In genomic region chr4:68466185-68466584, GRCh38 we compare ENCODE assay signal across 19 cellular contexts. TPM values are rescaled to one million over a fixed set of nuclear protein-coding genes. Genes with fewer than 3 reads are reported as not detected.
DNase-seq lines count a peak whose midpoint lies in the region; ATAC-seq and TF ChIP-seq lines count a peak whose summit lies in the region.
"Had no signal": no experiment of that assay in that cellular context is flagged by ENCODE, and none has a peak within 500 bp of the region (broad histone marks: within the 10 kb centered on the region; RNA-seq: fewer than 3 reads in every experiment).

No MANE protein-coding gene starts in this region.

- no peak for TF ChIP-seq CTCF in epithelial cell of proximal tubule (conservative IDR thresholded peaks at IDR 0.05; ENCODE audit: low read depth, low read length)
- TF ChIP-seq CTCF in retinal pigment epithelial cell (conservative IDR thresholded peaks at IDR 0.05; ENCODE audit: low read depth, low read length): no peak
- no peak for TF ChIP-seq CTCF in gastroesophageal sphincter (IDR thresholded peaks at IDR 0.05)

- H3K9me3 ChIP-seq in gastroesophageal sphincter: no peaks in the 10 kb centered on the region
- H3K9me3 ChIP-seq: esophagus muscularis mucosa, testis had no signal

- H3K36me3 ChIP-seq in gastroesophageal sphincter: no peaks in the 10 kb centered on the region
- H3K36me3 ChIP-seq: esophagus muscularis mucosa had no signal

- no peak for ATAC-seq in HG02571 (IDR thresholded peaks at IDR 0.05; ENCODE audit: unreplicated experiment)
- no peak for ATAC-seq in gastroesophageal sphincter
- no peak for ATAC-seq in GM21528 (IDR thresholded peaks at IDR 0.05; ENCODE audit: low FRiP score, unreplicated experiment)
- ATAC-seq: left cardiac atrium; naive thymus-derived CD4-positive, alpha-beta T cell; right cardiac atrium had no signal

- no peaks in the 10 kb centered on the region for H3K4me1 ChIP-seq in gastroesophageal sphincter
- H3K4me1 ChIP-seq: esophagus muscularis mucosa, testis had no signal

- DNase-seq in ELR (ENCODE audit: low read depth) (peak; percentile 93), OCI-M1 (lab: John Stamatoyannopoulos, UW) (peak; percentile 12), epithelial cell of proximal tubule (ENCODE audit: low read depth) (peak; percentile 87), retinal pigment epithelial cell (ENCODE audit: low read depth) (peak; percentile 35), SKM-1 treated with dmso at 0.1 percent for 144 hours (lab: John Stamatoyannopoulos, UW; ENCODE audit: unreplicated experiment) (no peak)
- DNase-seq: activated CD4-positive, alpha-beta T cell treated with anti-CD3 and anti-CD28 coated beads, Interleukin-2, amount 10 ng/mL, durations not matched to agents 24 days and 14 days; caudate nucleus; DMS 273 treated with DMSO at 0.1 percent for 48 hours; left cardiac atrium; naive thymus-derived CD4-positive, alpha-beta T cell; NCI-H187; NCI-H748 treated with DMSO at 0.1 percent for 48 hours; right cardiac atrium; testis had no signal

- no peak for TF ChIP-seq POLR2A in gastroesophageal sphincter (IDR thresholded peaks at IDR 0.05)

- H3K27me3 ChIP-seq in gastroesophageal sphincter: no peaks in the 10 kb centered on the region
- H3K27me3 ChIP-seq: esophagus muscularis mucosa, testis had no signal

- no peak overlapping the region for H3K27ac ChIP-seq in gastroesophageal sphincter
- H3K27ac ChIP-seq: esophagus muscularis mucosa, testis had no signal

- 83 to 92% methylated on average over 1 to 2 of the region's 2 CpGs for WGBS in gastroesophageal sphincter (ENCODE audit: low coverage in 1 of 2), 2 donors

- H3K4me3 ChIP-seq in epithelial cell of proximal tubule (ENCODE audit: low read depth, low read length) (no peak overlapping the region), retinal pigment epithelial cell (ENCODE audit: low read length) (no peak overlapping the region), gastroesophageal sphincter (no peak overlapping the region)
- H3K4me3 ChIP-seq: esophagus muscularis mucosa, testis had no signal

- no peak for TF ChIP-seq EP300 in gastroesophageal sphincter (IDR thresholded peaks at IDR 0.05)

RNA-seq across cellular contexts. Expression of gene TMPRSS11E, which starts 18.9 kb away (rescaled TPM):
- total RNA-seq in epithelial cell of proximal tubule (0.17 and 1.1 TPM in 2 replicates), gastroesophageal sphincter (10 to 100 TPM in 1 of 4 donors, under 1 TPM in 2, not detected in 1; 0.23 to 13.0 (median 0.31) TPM)
- total RNA-seq: activated CD4-positive, alpha-beta T cell treated with anti-CD3 and anti-CD28 coated beads, Interleukin-2, amount 10 ng/mL, durations not matched to agents 24 days and 14 days; activated T-helper 1 cell treated with anti-CD3 and anti-CD28 coated beads, Interleukin-12 subunit alpha, Interleukin-12 subunit beta, Interleukin-2, Interleukin-4 antibody, amounts not matched to agents 30 ng/mL and 10 ng/mL and 1 ng/mL, durations not matched to agents 14 hours and 24 hours and 36 hours; left cardiac atrium; naive thymus-derived CD4-positive, alpha-beta T cell; right cardiac atrium had no signal
